Comparison of ENCODE assay signal across 7 cellular contexts in the genomic region with DNA sequence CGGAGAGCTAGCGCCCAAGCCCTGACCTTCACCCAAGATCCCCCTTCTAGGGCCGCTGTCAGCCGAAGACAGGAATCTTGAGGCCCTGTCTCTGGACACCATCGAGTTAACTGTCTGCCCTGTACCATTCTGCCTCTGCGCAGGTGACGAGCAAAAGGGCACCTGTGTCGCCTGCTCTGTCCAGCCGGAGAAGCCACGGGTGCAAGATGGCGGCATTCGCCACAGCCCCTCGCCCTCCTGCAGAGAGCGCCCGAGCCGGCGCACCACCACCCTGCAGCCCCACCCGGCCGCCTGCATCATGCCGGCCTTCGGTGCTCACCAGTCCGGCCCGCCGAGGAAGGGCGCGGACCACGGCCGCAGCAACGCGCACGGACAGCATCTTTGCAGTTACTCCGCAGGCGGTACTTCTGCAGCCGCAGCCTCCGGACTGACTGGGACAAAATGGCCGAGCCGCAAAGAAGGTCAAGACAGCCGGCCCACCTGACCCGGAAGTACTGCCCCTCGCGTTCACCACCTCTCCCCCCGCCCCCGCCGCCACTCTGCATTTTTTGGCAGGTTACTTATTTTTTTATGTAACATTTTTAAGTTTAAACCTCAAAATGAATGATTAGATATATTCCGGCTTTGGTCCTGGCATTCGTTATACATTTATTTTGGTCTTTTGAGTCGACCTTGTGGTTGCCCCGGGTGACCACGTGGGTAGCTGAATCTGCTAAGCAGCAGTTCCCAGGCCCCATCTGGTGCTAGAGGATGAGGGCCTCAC. TPM values are rescaled to one million over a fixed set of nuclear protein-coding genes. Genes with fewer than 3 reads are reported as not detected.
DNase-seq lines count a peak whose midpoint lies in the region; ATAC-seq and TF ChIP-seq lines count a peak whose summit lies in the region.

A gene (minus strand): TSS at position 444 of the 763 bp plus-strand sequence. CDS start 65 bp downstream, at position 379.

- TF ChIP-seq CTCF in astrocyte of the spinal cord (IDR thresholded peaks at IDR 0.05; ENCODE audit: low read depth, low read length) = no peak
- TF ChIP-seq CTCF in gastrocnemius medialis (IDR thresholded peaks at IDR 0.05 in 4 of 5, conservative IDR thresholded peaks at IDR 0.05 in 1 of 5) = no peak

- peak; percentile 16 for DNase-seq in NCI-H187 treated with DMSO at 0.1 percent for 48 hours (lab: John Stamatoyannopoulos, UW)
- DNase-seq in T1000 (lab: John Stamatoyannopoulos, UW) = peak; percentile 76
- peak; percentile 87 for DNase-seq in astrocyte of the spinal cord (ENCODE audit: low read depth, low spot score)
- peak; percentile 35 for DNase-seq in iPS DF 19.7 (ENCODE audit: low read depth, low spot score)
- DNase-seq in gastrocnemius medialis = peak; percentile 86 to 91

- peak; percentile 60 for ATAC-seq in GM18499 (IDR thresholded peaks at IDR 0.05; ENCODE audit: insufficient read depth, unreplicated experiment)
- ATAC-seq in HG02884 (IDR thresholded peaks at IDR 0.05; ENCODE audit: unreplicated experiment) = peak; percentile 74
- peak; percentile 89 to 91 for ATAC-seq in gastrocnemius medialis

- TF ChIP-seq POLR2A in gastrocnemius medialis (IDR thresholded peaks at IDR 0.05) = peak; percentile 90 to 93

- peaks cover 0 to 17% of the 10 kb centered on the region in 2 donors for H3K36me3 ChIP-seq in gastrocnemius medialis

- no peaks in the 10 kb centered on the region for H3K9me3 ChIP-seq in gastrocnemius medialis

- H3K4me1 ChIP-seq in gastrocnemius medialis = peaks cover 31 to 37% of the 10 kb centered on the region in 2 donors

- intact Hi-C loops in gastrocnemius medialis (cut with DNase I; ENCODE audit: low total_unique reads) = no loop called here

- in situ Hi-C loops in astrocyte of the spinal cord (cut with HindIII; ENCODE audit: low sequenced_read_pairs) = no loop called here
- in situ Hi-C loops in gastrocnemius medialis (cut with MboI; ENCODE audit: low sequenced_read_pairs in 4 of 4) = loop anchor here in 1 of 4 donors (25.0 kb wide), 1 partner anchor 186 kb away; no protein-coding TSS in a partner anchor

- H3K4me3 ChIP-seq in astrocyte of the spinal cord (ENCODE audit: low read depth, low read length) = peak within 1 kb of the TSS; percentile 96
- peak within 1 kb of the TSS; percentile 83 to 100 (median 90) for H3K4me3 ChIP-seq in gastrocnemius medialis

- H3K27me3 ChIP-seq in gastrocnemius medialis = no peaks in the 10 kb centered on the region

- H3K27ac ChIP-seq in gastrocnemius medialis = peak within 1 kb of the TSS; percentile 92 to 97 (median 94)

RNA-seq across cellular contexts. Expression of the gene that starts here (rescaled TPM):
- 1,000 to 10,000 TPM in 1 of 4 donors, 100 to 1,000 TPM in 3; 845 to 1,536 (median 877) TPM for total RNA-seq in gastrocnemius medialis

Comparison
In these comparisons a context has a peak if more than half of its experiments do, and no peak if none do; other contexts are left out.
1. Peak in every context shown above with its lines: DNase-seq, ATAC-seq, H3K4me3 ChIP-seq and H3K27ac ChIP-seq.
2. DNase-seq: peak in every context shown above with its lines; median percentile 88 in gastrocnemius medialis; 87 in astrocyte of the spinal cord; 76 in T1000; 35 in iPS DF 19.7; 16 in NCI-H187 treated with DMSO at 0.1 percent for 48 hours.